10 cellular contexts compared by ENCODE assay signal in genomic region chr20:48058611-48059559, GRCh38.
"Had no signal": no experiment of that assay in that cellular context is flagged by ENCODE, and none has a peak within 500 bp of the region (broad histone marks: within the 10 kb centered on the region; RNA-seq: fewer than 3 reads in every experiment).

No MANE protein-coding gene starts in this region.

- H3K4me2 ChIP-seq: GM23338 had no signal

- H3K4me3 ChIP-seq: GM23338, K562 had no signal

- ATAC-seq: GM23338, K562 had no signal

- FAIRE-seq: H1, H54, K562 had no signal

- H3K4me3 Mint-ChIP-seq: GM23338, H9, HFFc6 had no signal

- H3K4me1 Mint-ChIP-seq: GM23338 had no signal

- H3K27ac ChIP-seq: HL-60 had no signal

- DNase-seq: H9, HCEC 1CT, HFFc6, IMR-90, KG1 had no signal

- H3K27ac Mint-ChIP-seq: GM23338, H9, HFFc6 had no signal
